25 cellular contexts compared by ENCODE assay signal in the genomic region with DNA sequence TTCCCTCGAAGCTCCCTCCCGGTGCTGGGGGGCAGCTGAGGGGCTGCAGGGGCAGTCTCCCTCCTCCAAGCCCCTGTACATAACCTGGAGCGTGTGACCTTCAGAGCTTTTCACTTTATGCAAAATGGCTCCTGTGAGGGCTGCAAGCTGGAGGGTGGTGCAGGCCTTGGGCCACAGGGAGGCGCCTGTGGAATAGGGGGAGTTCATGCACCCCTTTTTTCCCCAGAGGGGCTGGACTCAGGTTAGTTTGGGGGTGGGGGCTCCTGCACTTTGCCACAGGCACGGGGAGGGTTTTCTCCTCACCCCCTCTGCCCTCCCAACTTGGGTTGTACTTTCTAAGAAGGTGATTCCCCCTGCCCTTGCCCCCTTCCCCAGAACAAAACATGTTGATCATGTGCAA. TPM values are rescaled to one million over a fixed set of nuclear protein-coding genes. Genes with fewer than 3 reads are reported as not detected.
DNase-seq lines count a peak whose midpoint lies in the region; ATAC-seq and TF ChIP-seq lines count a peak whose summit lies in the region.
"Had no signal": no experiment of that assay in that cellular context is flagged by ENCODE, and none has a peak within 500 bp of the region (broad histone marks: within the 10 kb centered on the region; RNA-seq: fewer than 3 reads in every experiment).

No MANE protein-coding gene starts in this region.

- H3K27me3 ChIP-seq in cardiac muscle cell (no peaks in the 10 kb centered on the region), mammary epithelial cell (ENCODE audit: insufficient read depth, low read length) (no peaks in the 10 kb centered on the region)
- H3K27me3 ChIP-seq: colonic mucosa, neural progenitor cell, pancreas, suprapubic skin, upper lobe of left lung had no signal

- H3K27ac ChIP-seq in cardiac muscle cell (peak overlapping the region; percentile 60), mammary epithelial cell (ENCODE audit: insufficient read depth, low read depth, low read length) (no peak overlapping the region)
- H3K27ac ChIP-seq: A549, colonic mucosa, epithelial cell of prostate, neural progenitor cell, pancreas, suprapubic skin, upper lobe of left lung had no signal

- no peak overlapping the region for H3K4me2 ChIP-seq in mammary epithelial cell (ENCODE audit: insufficient read depth, low read depth, low read length)
- H3K4me2 ChIP-seq: A549, neural progenitor cell had no signal

- H3K4me1 Mint-ChIP-seq in IgD-negative memory B cell, result peaks cover 4 to 5% (median 5%) of the 10 kb centered on the region in 3 donors

- ATAC-seq in HG02973 (IDR thresholded peaks at IDR 0.05; ENCODE audit: unreplicated experiment), result no peak

- peaks cover 16% of the 10 kb centered on the region for H3K36me3 ChIP-seq in cardiac muscle cell
- peaks cover 10% of the 10 kb centered on the region for H3K36me3 ChIP-seq in mammary epithelial cell (ENCODE audit: insufficient read depth, low read length)
- H3K36me3 ChIP-seq: neural progenitor cell had no signal

- no peak overlapping the region for H3K4me3 ChIP-seq in cardiac muscle cell
- H3K4me3 ChIP-seq in mammary epithelial cell (replicated peaks in 1 of 3; ENCODE audit: insufficient read depth in 1 of 3, low read depth in 2 of 3, low read length in 3 of 3), result no peak overlapping the region
- H3K4me3 ChIP-seq: A549, colonic mucosa, neural progenitor cell, pancreas, suprapubic skin, upper lobe of left lung had no signal

- 82% methylated on average over 4 of the region's 5 CpGs for WGBS in mammary epithelial cell (ENCODE audit: low coverage, missing lambda C conversion rate)

- TSS peak; percentile 39 for BruUV-seq in mammary epithelial cell (replicated peaks; lab: Mats Ljungman, UMichigan)

- H3K9me3 ChIP-seq in cardiac muscle cell (ENCODE audit: low read depth) (no peaks in the 10 kb centered on the region), mammary epithelial cell (replicated peaks; ENCODE audit: insufficient read depth, low read length) (no peaks in the 10 kb centered on the region)
- H3K9me3 ChIP-seq: A549, colonic mucosa, pancreas, suprapubic skin, upper lobe of left lung had no signal

- no peak overlapping the region for H3K9ac ChIP-seq in mammary epithelial cell (ENCODE audit: insufficient read depth, low read length)
- H3K9ac ChIP-seq: neural progenitor cell had no signal

- peak overlapping the region in 2 of 3 donors; percentile 35 to 76 for H3K27ac Mint-ChIP-seq in IgD-negative memory B cell
- H3K27ac Mint-ChIP-seq: memory B cell, neural progenitor cell had no signal

- no peaks in the 10 kb centered on the region for H3K36me3 Mint-ChIP-seq in IgD-negative memory B cell

- no peak overlapping the region for H2AFZ ChIP-seq in mammary epithelial cell (ENCODE audit: low read depth, low read length)
- H2AFZ ChIP-seq: neural progenitor cell had no signal

- no peaks in the 10 kb centered on the region for H3K27me3 Mint-ChIP-seq in IgD-negative memory B cell
- H3K27me3 Mint-ChIP-seq: activated CD8-positive, alpha-beta T cell treated with anti-CD3 and anti-CD28 coated beads for 36 hours; activated naive CD4-positive, alpha-beta T cell treated with anti-CD3 and anti-CD28 coated beads, Interleukin-2, amount 10 ng/mL, durations not matched to agents 7 days and 5 days; CD4-positive, alpha-beta memory T cell; memory B cell had no signal

- no peaks in the 10 kb centered on the region for H4K20me1 ChIP-seq in mammary epithelial cell (ENCODE audit: insufficient read depth, low read length)

- no peak overlapping the region for H3K4me3 Mint-ChIP-seq in IgD-negative memory B cell
- H3K4me3 Mint-ChIP-seq: activated CD8-positive, alpha-beta T cell treated with anti-CD3 and anti-CD28 coated beads for 36 hours; activated naive CD4-positive, alpha-beta T cell treated with anti-CD3 and anti-CD28 coated beads, Interleukin-2, amount 10 ng/mL, durations not matched to agents 7 days and 5 days; memory B cell; neural progenitor cell had no signal

- DNase-seq in cardiac muscle cell (ENCODE audit: low read depth in 1 of 2, low spot score in 1 of 2), result no peak
- no peak for DNase-seq in cardiac septum (ENCODE audit: low spot score)
- DNase-seq in mammary epithelial cell, result no peak
- no peak for DNase-seq in stimulated activated CD4-positive, alpha-beta T cell treated with anti-CD3 and anti-CD28 coated beads, Interleukin-4, amount 100 ng/mL, for 4 hours
- no peak for DNase-seq in NCI-H1930 (lab: John Stamatoyannopoulos, UW)
- DNase-seq in stimulated activated CD4-positive, alpha-beta T cell treated with anti-CD3 and anti-CD28 coated beads, Interleukin-12 subunit alpha, Interleukin-12 subunit beta, amount 100 ng/mL, for 4 hours, result no peak
- DNase-seq: amniotic stem cell, DMS 273 treated with DMSO at 0.1 percent for 48 hours had no signal

- intact Hi-C loops in cardiac septum (cut with DNase I) (no loop called here), mammary epithelial cell (cut with micrococcal nuclease) (loop anchor here (5.0 kb wide), 1 partner anchor 163 kb away; a partner anchor contains a TSS)

- dilution Hi-C loops in mammary epithelial cell (cut with HindIII; ENCODE audit: low sequenced_read_pairs), result no loop called here

- in situ Hi-C loops in mammary epithelial cell (cut with MboI; ENCODE audit: low sequenced_read_pairs in 2 of 2), result no loop called here

- H3K9me3 Mint-ChIP-seq in IgD-negative memory B cell, result no peaks in the 10 kb centered on the region
- H3K9me3 Mint-ChIP-seq: activated CD8-positive, alpha-beta T cell treated with anti-CD3 and anti-CD28 coated beads for 36 hours; activated naive CD4-positive, alpha-beta T cell treated with anti-CD3 and anti-CD28 coated beads, Interleukin-2, amount 10 ng/mL, durations not matched to agents 7 days and 5 days; CD4-positive, alpha-beta memory T cell; memory B cell; neural progenitor cell had no signal

- CTCF ChIA-PET in mammary epithelial cell (lab: Charles Lee; ENCODE audit: low non-redundant PET), result no interaction called here

- no peak for TF ChIP-seq CTCF in cardiac muscle cell (IDR thresholded peaks at IDR 0.05; ENCODE audit: low read depth, low read length)
- TF ChIP-seq CTCF in mammary epithelial cell (conservative IDR thresholded peaks at IDR 0.05 in 1 of 2, IDR thresholded peaks at IDR 0.05 in 1 of 2; ENCODE audit: extremely low read depth in 1 of 2, insufficient read depth in 1 of 2, low read depth in 1 of 2, low read length in 2 of 2), result peak in 1 of 2 donors; percentile 5

- H3K4me1 ChIP-seq in cardiac muscle cell (ENCODE audit: low read depth) (no peaks in the 10 kb centered on the region), mammary epithelial cell (ENCODE audit: insufficient read depth, low read length) (no peaks in the 10 kb centered on the region)
- H3K4me1 ChIP-seq: colonic mucosa, neural progenitor cell, pancreas, upper lobe of left lung had no signal

- H3K79me2 ChIP-seq in mammary epithelial cell (ENCODE audit: insufficient read depth, low read length), result peaks cover 6% of the 10 kb centered on the region

RNA-seq across cellular contexts. Expression of a gene that starts 6.6 kb away (rescaled TPM):
- 1.3 and 1.4 TPM in 2 replicates for total RNA-seq in cardiac muscle cell
- polyA plus RNA-seq in cardiac muscle cell, result 0.16 and 2.9 TPM in 2 replicates
- 0.16 TPM for total RNA-seq in cardiac septum
- 0.55 TPM for polyA plus RNA-seq in IgD-negative memory B cell
- 1 to 10 TPM; 1.0 to 1.7 TPM for total RNA-seq in mammary epithelial cell
- polyA plus RNA-seq in mammary epithelial cell, result 2.2 TPM
- 1.7 TPM for polyA minus RNA-seq in mammary epithelial cell
- total RNA-seq: Right ventricle myocardium superior, skeletal muscle tissue had no signal

RNA-seq across cellular contexts. Expression of a gene that starts 7.1 kb away (rescaled TPM):
- 91.2 and 144 TPM in 2 replicates for total RNA-seq in cardiac muscle cell
- 87.9 and 131 TPM in 2 replicates for polyA plus RNA-seq in cardiac muscle cell
- total RNA-seq in cardiac septum, result 4.0 TPM
- polyA plus RNA-seq in IgD-negative memory B cell, result 49.0 TPM
- 10 to 100 TPM; 32.7 to 57.9 TPM for total RNA-seq in mammary epithelial cell
- 80.7 TPM for polyA plus RNA-seq in mammary epithelial cell
- polyA minus RNA-seq in mammary epithelial cell, result 77.2 TPM

RNA-seq across cellular contexts. Expression of a gene that starts 17.8 kb away (rescaled TPM):
- total RNA-seq in cardiac muscle cell (0.18 and 3.7 TPM in 2 replicates), cardiac septum (0.24 TPM), mammary epithelial cell (under 1 TPM in 1 of 2 donors, not detected in 1; 0.21 TPM)
- polyA plus RNA-seq in cardiac muscle cell (0.47 and 3.8 TPM in 2 replicates), IgD-negative memory B cell (not detected), mammary epithelial cell (0.03 TPM)
- not detected for polyA minus RNA-seq in mammary epithelial cell
- total RNA-seq: CD4-positive, alpha-beta memory T cell; left lobe of liver; renal cortical epithelial cell had no signal
- polyA plus RNA-seq: CD4-positive, alpha-beta memory T cell had no signal

RNA-seq across cellular contexts. Expression of a gene that starts 26.3 kb away (rescaled TPM):
- total RNA-seq in cardiac muscle cell (55.5 and 62.9 TPM in 2 replicates), cardiac septum (51.3 TPM), mammary epithelial cell (10 to 100 TPM; 37.0 to 91.0 TPM)
- polyA plus RNA-seq in cardiac muscle cell (18.1 and 18.7 TPM in 2 replicates), IgD-negative memory B cell (4.5 TPM), mammary epithelial cell (19.4 TPM)
- polyA minus RNA-seq in mammary epithelial cell, result 24.7 TPM

RNA-seq across cellular contexts. Expression of a gene that starts 30.1 kb away (rescaled TPM):
- total RNA-seq in cardiac muscle cell, result 81.9 and 102 TPM in 2 replicates
- polyA plus RNA-seq in cardiac muscle cell, result 18.5 and 23.9 TPM in 2 replicates
- 45.8 TPM for total RNA-seq in cardiac septum
- 0.90 TPM for polyA plus RNA-seq in IgD-negative memory B cell
- total RNA-seq in mammary epithelial cell, result 10 to 100 TPM; 16.6 to 29.3 TPM
- polyA plus RNA-seq in mammary epithelial cell, result 7.2 TPM
- polyA minus RNA-seq in mammary epithelial cell, result 7.1 TPM
